8 cellular contexts compared by ENCODE assay signal in the genomic region with DNA sequence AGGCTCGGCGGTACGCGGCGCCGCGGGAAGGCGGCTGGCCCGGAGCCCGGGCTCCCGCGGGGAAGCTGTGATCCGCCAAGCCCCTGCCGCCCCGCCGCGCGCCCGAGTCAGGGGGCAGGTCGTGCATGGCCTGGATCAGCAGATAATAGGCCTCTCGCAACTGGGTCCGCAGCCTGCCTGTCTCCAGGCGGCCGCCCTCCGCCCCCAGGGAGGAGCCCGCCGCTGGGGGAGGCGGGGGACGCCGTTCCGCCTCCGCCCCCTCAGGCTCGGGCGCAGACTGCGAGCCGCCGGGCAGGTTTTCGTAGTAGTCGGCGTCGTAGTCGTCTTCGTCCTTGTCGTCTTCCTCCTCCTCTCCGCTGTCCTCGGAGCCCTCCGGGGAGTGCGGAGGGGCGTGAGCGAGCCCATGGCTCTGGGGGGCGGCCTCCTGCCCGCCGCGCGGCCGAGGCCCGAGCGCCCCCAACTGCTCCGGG. TPM values are rescaled to one million over a fixed set of nuclear protein-coding genes. Genes with fewer than 3 reads are reported as not detected.
A peak's percentile ranks its signal among the peaks of the same experiment; 100 is the strongest.
DNase-seq lines count a peak whose midpoint lies in the region; ATAC-seq, FAIRE-seq and TF ChIP-seq lines count a peak whose summit lies in the region.

A gene with protein sequence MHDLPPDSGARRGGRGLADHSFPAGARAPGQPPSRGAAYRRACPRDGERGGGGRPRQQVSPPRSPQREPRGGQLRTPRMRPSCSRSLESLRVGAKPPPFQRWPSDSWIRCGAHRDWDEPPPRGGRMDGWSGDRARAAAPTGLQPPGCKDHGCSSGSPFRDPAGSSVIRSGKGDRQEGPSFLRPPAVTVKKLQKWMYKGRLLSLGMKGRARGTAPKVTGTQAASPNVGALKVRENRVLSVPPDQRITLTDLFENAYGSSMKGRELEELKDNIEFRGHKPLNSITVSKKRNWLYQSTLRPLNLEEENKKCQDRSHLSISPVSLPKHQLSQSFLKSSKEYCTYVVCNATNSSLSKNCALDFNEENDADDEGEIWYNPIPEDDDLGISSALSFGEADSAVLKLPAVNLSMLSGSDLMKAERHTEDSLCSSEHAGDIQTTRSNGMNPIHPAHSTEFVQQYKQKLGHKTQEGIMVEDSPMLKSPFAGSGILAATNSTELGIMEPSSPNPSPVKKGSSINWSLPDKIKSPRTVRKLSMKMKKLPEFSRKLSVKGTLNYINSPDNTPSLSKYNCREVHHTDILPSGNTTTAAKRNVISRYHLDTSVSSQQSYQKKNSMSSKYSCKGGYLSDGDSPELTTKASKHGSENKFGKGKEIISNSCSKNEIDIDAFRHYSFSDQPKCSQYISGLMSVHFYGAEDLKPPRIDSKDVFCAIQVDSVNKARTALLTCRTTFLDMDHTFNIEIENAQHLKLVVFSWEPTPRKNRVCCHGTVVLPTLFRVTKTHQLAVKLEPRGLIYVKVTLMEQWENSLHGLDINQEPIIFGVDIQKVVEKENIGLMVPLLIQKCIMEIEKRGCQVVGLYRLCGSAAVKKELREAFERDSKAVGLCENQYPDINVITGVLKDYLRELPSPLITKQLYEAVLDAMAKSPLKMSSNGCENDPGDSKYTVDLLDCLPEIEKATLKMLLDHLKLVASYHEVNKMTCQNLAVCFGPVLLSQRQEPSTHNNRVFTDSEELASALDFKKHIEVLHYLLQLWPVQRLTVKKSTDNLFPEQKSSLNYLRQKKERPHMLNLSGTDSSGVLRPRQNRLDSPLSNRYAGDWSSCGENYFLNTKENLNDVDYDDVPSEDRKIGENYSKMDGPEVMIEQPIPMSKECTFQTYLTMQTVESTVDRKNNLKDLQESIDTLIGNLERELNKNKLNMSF (minus strand): TSS at position 147 of the 470 bp plus-strand sequence. CDS start 20 bp downstream, at position 127.

- DNase-seq in GM18507 (ENCODE audit: extremely low spot score, insufficient read length, low read depth) (peak; percentile 58), NCI-H2029 treated with DMSO at 0.1 percent for 48 hours (lab: John Stamatoyannopoulos, UW) (peak; percentile 64), activated B cell treated with CpG ODN at 0.5 μM for 24 hours (peak; percentile 69), NK-92 (lab: John Stamatoyannopoulos, UW; ENCODE audit: unreplicated experiment) (no peak)
- DNase-seq in central memory CD8-positive, alpha-beta T cell (ENCODE audit: low spot score in 2 of 2): peak; percentile 72 to 76
- peak; percentile 21 to 64 (median 43) for DNase-seq in stimulated activated CD4-positive, alpha-beta T cell treated with anti-CD3 and anti-CD28 coated beads, Interleukin-1b, Interleukin-23, amount 100 ng/mL, for 24 hours (ENCODE audit: low read depth in 4 of 4, low spot score in 1 of 4)

- POLR2A ChIA-PET in activated B cell treated with CpG ODN at 0.5 μM for 24 hours (lab: Charles Lee): interaction anchor here (1.7 kb wide), 1 partner anchor 75 kb away, joined by 8 read pairs; a partner anchor contains a TSS

- no peak for TF ChIP-seq CTCF in activated B cell treated with CpG ODN at 0.5 μM for 24 hours (IDR thresholded peaks at IDR 0.05)

- H3K36me3 Mint-ChIP-seq in activated B cell treated with CpG ODN at 0.5 μM for 24 hours (ENCODE audit: low read depth): no peaks in the 10 kb centered on the region
- H3K36me3 Mint-ChIP-seq in central memory CD8-positive, alpha-beta T cell (ENCODE audit: insufficient read depth): peaks cover 2% of the 10 kb centered on the region

- intact Hi-C loops in activated B cell treated with CpG ODN at 0.5 μM for 24 hours (cut with micrococcal nuclease): loop anchor here (1.0 to 10.0 kb wide), 9 partner anchors 53 to 507 kb away; a partner anchor contains a TSS

- H3K4me1 Mint-ChIP-seq in activated B cell treated with CpG ODN at 0.5 μM for 24 hours: peaks cover 14% of the 10 kb centered on the region
- H3K4me1 Mint-ChIP-seq in central memory CD8-positive, alpha-beta T cell: peaks cover 21% of the 10 kb centered on the region

- CTCF ChIA-PET in activated B cell treated with CpG ODN at 0.5 μM for 24 hours (lab: Charles Lee): interaction anchor here (1.2 kb wide), 1 partner anchor 256 kb away, joined by 6 read pairs; no protein-coding TSS in a partner anchor

- H3K9me3 Mint-ChIP-seq in activated B cell treated with CpG ODN at 0.5 μM for 24 hours: no peaks in the 10 kb centered on the region
- no peaks in the 10 kb centered on the region for H3K9me3 Mint-ChIP-seq in central memory CD8-positive, alpha-beta T cell

- FAIRE-seq in GM18507 (lab: Jason Lieb, UNC): peak; percentile 42

- ATAC-seq in HG02852 (IDR thresholded peaks at IDR 0.05; ENCODE audit: unreplicated experiment) (peak; percentile 80), activated B cell treated with CpG ODN at 0.5 μM for 24 hours (ENCODE audit: low read depth) (peak; percentile 81)
- ATAC-seq in central memory CD8-positive, alpha-beta T cell (replicated peaks; ENCODE audit: extremely low read depth, poor library complexity, severe bottlenecking): peak; percentile 80

- H3K27ac ChIP-seq in layer of hippocampus (ENCODE audit: low read depth, low read length): peak within 1 kb of the TSS; percentile 71

- no peaks in the 10 kb centered on the region for H3K27me3 ChIP-seq in layer of hippocampus (ENCODE audit: control insufficient read depth, insufficient read depth, low read length)

- H3K4me3 Mint-ChIP-seq in activated B cell treated with CpG ODN at 0.5 μM for 24 hours: peak within 1 kb of the TSS; percentile 92
- H3K4me3 Mint-ChIP-seq in central memory CD8-positive, alpha-beta T cell: peak within 1 kb of the TSS; percentile 96

- peak within 1 kb of the TSS; percentile 79 for H3K27ac Mint-ChIP-seq in activated B cell treated with CpG ODN at 0.5 μM for 24 hours
- peak within 1 kb of the TSS; percentile 95 for H3K27ac Mint-ChIP-seq in central memory CD8-positive, alpha-beta T cell (ENCODE audit: low read depth)

- peaks cover 26% of the 10 kb centered on the region for H3K27me3 Mint-ChIP-seq in activated B cell treated with CpG ODN at 0.5 μM for 24 hours
- H3K27me3 Mint-ChIP-seq in central memory CD8-positive, alpha-beta T cell: peaks cover 9% of the 10 kb centered on the region

RNA-seq across cellular contexts. Expression of the gene that starts here (rescaled TPM):
- 0.38 and 0.64 TPM in 2 replicates for total RNA-seq in activated B cell treated with CpG ODN at 0.5 μM for 24 hours

Comparison
In these comparisons a context has a peak if more than half of its experiments do, and no peak if none do; other contexts are left out.
1. Peak in DNase-seq and ATAC-seq in activated B cell treated with CpG ODN at 0.5 μM for 24 hours; RNA of the gene not detected or under 1 TPM.